In the genomic region with DNA sequence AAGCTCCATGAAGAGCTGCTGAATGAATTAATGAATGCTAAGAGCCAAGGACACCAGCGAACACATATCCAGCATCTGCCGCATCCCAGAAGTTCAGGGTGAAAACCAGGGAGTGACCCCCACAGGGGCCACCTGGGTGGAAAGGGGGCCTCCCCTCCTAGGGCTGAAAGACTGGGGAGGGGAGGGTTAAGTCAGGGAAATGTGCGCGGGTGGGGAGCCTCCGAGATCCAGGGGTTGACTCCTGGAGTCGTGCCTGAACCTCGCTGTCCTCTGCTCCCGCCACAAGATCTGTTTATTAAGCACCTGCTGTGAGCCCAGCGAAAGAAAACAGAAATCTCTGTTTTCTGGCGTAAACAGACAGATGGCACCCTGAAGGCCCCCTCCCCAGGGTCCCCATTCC, we compare ENCODE assay signal across 8 cellular contexts. TPM values are rescaled to one million over a fixed set of nuclear protein-coding genes. Genes with fewer than 3 reads are reported as not detected.
DNase-seq lines count a peak whose midpoint lies in the region; ATAC-seq, FAIRE-seq and TF ChIP-seq lines count a peak whose summit lies in the region.
"Not testable (repeated sequence)": the region's sequence is repeated elsewhere in the genome, so short reads cannot be mapped to it uniquely, and the experiment has no call there.

No MANE protein-coding gene starts in this region.

- peak overlapping the region; percentile 74 for H3K4me3 Mint-ChIP-seq in activated CD8-positive, alpha-beta T cell treated with anti-CD3 and anti-CD28 coated beads, Interleukin-2, amount 10 ng/mL, durations not matched to agents 7 days and 5 days

- not testable (repeated sequence) for H3K27me3 ChIP-seq in NT2/D1 (ENCODE audit: insufficient read depth, insufficient read length); bronchial epithelial cell (ENCODE audit: control insufficient read depth, insufficient read depth, low read length); vagina

- not testable (repeated sequence) for H3K36me3 Mint-ChIP-seq in activated CD8-positive, alpha-beta T cell treated with anti-CD3 and anti-CD28 coated beads, Interleukin-2, amount 10 ng/mL, durations not matched to agents 7 days and 5 days (ENCODE audit: low read depth)

- POLR2A ChIA-PET in activated CD8-positive, alpha-beta T cell treated with anti-CD3 and anti-CD28 coated beads, Interleukin-2, amount 10 ng/mL, durations not matched to agents 7 days and 5 days (lab: Charles Lee), result not testable (repeated sequence)

- TF ChIP-seq CTCF in bronchial epithelial cell (IDR thresholded peaks at IDR 0.05; ENCODE audit: insufficient read depth, low read length, severe bottlenecking); fibroblast of pulmonary artery (IDR thresholded peaks at IDR 0.05; ENCODE audit: low read length, missing control alignments); vagina (IDR thresholded peaks at IDR 0.05): not testable (repeated sequence)

- peaks cover 21% of the 10 kb centered on the region for H3K4me1 Mint-ChIP-seq in activated CD8-positive, alpha-beta T cell treated with anti-CD3 and anti-CD28 coated beads, Interleukin-2, amount 10 ng/mL, durations not matched to agents 7 days and 5 days (ENCODE audit: low read depth)

- WGBS in mesodermal cell (ENCODE audit: insufficient coverage in 2 of 2), 2 experiments, result 52 to 53% methylated on average over 8 to 9 of the region's 10 CpGs

- not testable (repeated sequence) for H3K27ac ChIP-seq in mesodermal cell (ENCODE audit: low read depth, low read length, severe bottlenecking)
- H3K27ac ChIP-seq in vagina, result peak overlapping the region; percentile 80

- FAIRE-seq in bronchial epithelial cell (lab: Jason Lieb, UNC), result not testable (repeated sequence)

- DNase-seq in NT2/D1 (ENCODE audit: low read depth, low spot score); activated CD8-positive, alpha-beta T cell treated with anti-CD3 and anti-CD28 coated beads, Interleukin-2, amount 10 ng/mL, durations not matched to agents 7 days and 5 days; bronchial epithelial cell (ENCODE audit: low read depth); fibroblast of pulmonary artery (ENCODE audit: low read depth); vagina (ENCODE audit: extremely low spot score in 2 of 2): not testable (repeated sequence)
- peak; percentile 49 for DNase-seq in sciatic nerve (ENCODE audit: low spot score)

- not testable (repeated sequence) for H3K4me1 ChIP-seq in ES-I3 (ENCODE audit: insufficient read depth, low read length); NT2/D1 (ENCODE audit: insufficient read depth, insufficient read length); mesodermal cell (ENCODE audit: control insufficient read depth, insufficient read depth, low read length, poor library complexity, severe bottlenecking); vagina

- not testable (repeated sequence) for TF ChIP-seq POLR2A in vagina (IDR thresholded peaks at IDR 0.05)

- peak overlapping the region; percentile 61 for H3K27ac Mint-ChIP-seq in activated CD8-positive, alpha-beta T cell treated with anti-CD3 and anti-CD28 coated beads, Interleukin-2, amount 10 ng/mL, durations not matched to agents 7 days and 5 days

- ATAC-seq in activated CD8-positive, alpha-beta T cell treated with anti-CD3 and anti-CD28 coated beads, Interleukin-2, amount 10 ng/mL, durations not matched to agents 7 days and 5 days; sciatic nerve: not testable (repeated sequence)

- CTCF ChIA-PET in activated CD8-positive, alpha-beta T cell treated with anti-CD3 and anti-CD28 coated beads, Interleukin-2, amount 10 ng/mL, durations not matched to agents 7 days and 5 days (lab: Charles Lee), result interaction anchor here (0.8 kb wide), 1 partner anchor 58 kb away, joined by 3 read pairs; no protein-coding TSS in a partner anchor

- H3K9ac ChIP-seq in ES-I3 (ENCODE audit: low read depth, low read length) (peak overlapping the region; percentile 66; the same call in 1 of the 2 replicates), NT2/D1 (ENCODE audit: insufficient read length, low read depth) (peak overlapping the region; percentile 32)

- not testable (repeated sequence) for H3K36me3 ChIP-seq in ES-I3 (ENCODE audit: insufficient read depth, low read length); NT2/D1 (ENCODE audit: insufficient read depth, insufficient read length, low read length); bronchial epithelial cell (ENCODE audit: control insufficient read depth, insufficient read depth, low read length); mesodermal cell (ENCODE audit: control insufficient read depth, insufficient read depth, low read length); vagina

- not testable (repeated sequence) for H3K27me3 Mint-ChIP-seq in activated CD8-positive, alpha-beta T cell treated with anti-CD3 and anti-CD28 coated beads, Interleukin-2, amount 10 ng/mL, durations not matched to agents 7 days and 5 days (ENCODE audit: low read depth)

- not testable (repeated sequence) for H3K9me3 Mint-ChIP-seq in activated CD8-positive, alpha-beta T cell treated with anti-CD3 and anti-CD28 coated beads, Interleukin-2, amount 10 ng/mL, durations not matched to agents 7 days and 5 days (ENCODE audit: insufficient read depth)

- H3K9me3 ChIP-seq in ES-I3 (ENCODE audit: control insufficient read depth, insufficient read depth, low read length); NT2/D1 (ENCODE audit: insufficient read depth, low read length); mesodermal cell (ENCODE audit: control insufficient read depth, low read length); vagina: not testable (repeated sequence)

- not testable (repeated sequence) for H3K4me3 ChIP-seq in NT2/D1 (ENCODE audit: insufficient read length, low read depth)
- peak overlapping the region; percentile 75 for H3K4me3 ChIP-seq in bronchial epithelial cell (ENCODE audit: low read depth, low read length)
- H3K4me3 ChIP-seq in fibroblast of pulmonary artery (replicated peaks; ENCODE audit: low read depth, low read length), result peak overlapping the region; percentile 76
- peak overlapping the region; percentile 57 for H3K4me3 ChIP-seq in mesodermal cell (ENCODE audit: extremely low read depth, insufficient read depth, low read length, poor library complexity, severe bottlenecking)
- H3K4me3 ChIP-seq in vagina, result peak overlapping the region; percentile 66 to 98

- intact Hi-C loops in sciatic nerve (cut with DNase I); vagina (cut with DNase I): not testable (repeated sequence)

RNA-seq across cellular contexts. Expression of a gene that starts 16.0 kb away (rescaled TPM):
- total RNA-seq in activated CD8-positive, alpha-beta T cell treated with anti-CD3 and anti-CD28 coated beads, Interleukin-2, amount 10 ng/mL, durations not matched to agents 7 days and 5 days, result 1,000 to 10,000 TPM; 1,730 to 2,232 TPM
- total RNA-seq in bronchial epithelial cell (2,323 and 5,262 TPM in 2 replicates), sciatic nerve (13,769 TPM), vagina (19,908 TPM)
- 6,211 TPM for polyA plus RNA-seq in mesodermal cell (2013, experiment 1 of 2)
- 13,330 TPM for polyA plus RNA-seq in mesodermal cell (2013, experiment 2 of 2)

RNA-seq across cellular contexts. Expression of a gene that starts 57.5 kb away (rescaled TPM):
- total RNA-seq in activated CD8-positive, alpha-beta T cell treated with anti-CD3 and anti-CD28 coated beads, Interleukin-2, amount 10 ng/mL, durations not matched to agents 7 days and 5 days, result 10 to 100 TPM; 93.8 to 94.3 TPM
- total RNA-seq in bronchial epithelial cell (84.1 and 87.7 TPM in 2 replicates), sciatic nerve (52.9 TPM), vagina (41.7 TPM)
- polyA plus RNA-seq in mesodermal cell (2013, experiment 1 of 2), result 75.3 TPM
- 61.4 TPM for polyA plus RNA-seq in mesodermal cell (2013, experiment 2 of 2)
